In the genomic region with DNA sequence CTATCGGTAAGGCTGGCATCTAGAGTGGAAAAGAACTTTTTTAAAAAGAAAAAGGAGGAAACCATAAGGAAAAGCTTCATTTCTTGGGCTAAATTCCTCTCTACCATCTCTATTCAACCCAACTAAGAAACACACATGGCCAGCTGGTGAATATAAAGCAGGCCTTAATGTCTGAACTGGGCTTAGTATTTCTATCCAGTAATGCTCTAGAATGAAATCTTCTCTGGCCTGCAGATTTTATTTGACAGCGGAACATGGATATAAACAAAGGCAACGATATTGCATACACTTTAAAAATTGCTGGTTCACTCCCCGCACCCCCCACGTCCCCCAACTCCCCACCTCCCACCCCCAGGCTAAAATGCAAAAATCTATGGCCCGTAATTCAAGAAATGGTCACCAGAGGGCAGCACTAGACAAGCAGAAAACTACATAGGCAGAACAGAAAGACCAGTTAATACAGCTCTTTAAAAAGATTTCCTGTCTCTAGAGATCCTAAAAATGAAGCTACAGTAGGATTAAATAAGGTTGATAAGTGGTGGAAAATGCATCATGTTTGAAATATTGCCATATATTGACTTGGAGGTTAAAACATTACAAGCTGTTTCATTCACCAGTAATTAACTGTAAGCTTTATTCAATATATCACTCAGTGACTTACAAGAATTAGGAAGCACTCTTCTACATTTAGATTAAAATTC, we compare ENCODE assay signal across 8 cellular contexts.
DNase-seq lines count a peak whose midpoint lies in the region; ATAC-seq and TF ChIP-seq lines count a peak whose summit lies in the region.

No MANE protein-coding gene starts in this region.

- no peak overlapping the region for H3K4me3 ChIP-seq in OCI-LY1 (ENCODE audit: low read depth, low read length, poor library complexity, severe bottlenecking)
- no peak overlapping the region for H3K4me3 ChIP-seq in psoas muscle

- H4K20me1 ChIP-seq in OCI-LY1 (ENCODE audit: insufficient read depth, low read length), result no peaks in the 10 kb centered on the region

- intact Hi-C loops in psoas muscle (cut with DNase I), result loop anchor here (1.0 to 10.0 kb wide), 5 partner anchors 244 to 511 kb away; no protein-coding TSS in a partner anchor

- H3K27ac ChIP-seq in OCI-LY1 (ENCODE audit: low read depth, low read length, poor library complexity, severe bottlenecking) (no peak overlapping the region), psoas muscle (no peak overlapping the region)

- 20 to 22% (median 20%) methylated on average over 6 of the region's 6 CpGs for WGBS in psoas muscle, 3 donors

- H3K79me2 ChIP-seq in OCI-LY1 (ENCODE audit: insufficient read depth, low read length), result no peaks in the 10 kb centered on the region

- H3K36me3 ChIP-seq in OCI-LY1 (ENCODE audit: insufficient read depth, low read length) (no peaks in the 10 kb centered on the region), psoas muscle (ENCODE audit: insufficient read depth in 1 of 2, low read depth in 1 of 2) (no peaks in the 10 kb centered on the region)

- no peak overlapping the region for H2AFZ ChIP-seq in OCI-LY1 (ENCODE audit: low read length)

- no peaks in the 10 kb centered on the region for H3K27me3 ChIP-seq in OCI-LY1 (ENCODE audit: insufficient read depth, low read length)
- H3K27me3 ChIP-seq in psoas muscle (ENCODE audit: insufficient read depth in 3 of 3, low read length in 2 of 3), result no peaks in the 10 kb centered on the region

- H3K4me1 ChIP-seq in OCI-LY1 (ENCODE audit: insufficient read depth, low read length, severe bottlenecking) (no peaks in the 10 kb centered on the region), psoas muscle (no peaks in the 10 kb centered on the region)

- no peaks in the 10 kb centered on the region for H3F3A ChIP-seq in OCI-LY1 (ENCODE audit: insufficient read depth, low read length)

- TF ChIP-seq CTCF in OCI-LY1 (IDR thresholded peaks at IDR 0.05; ENCODE audit: low read length) (peak; percentile 78), psoas muscle (IDR thresholded peaks at IDR 0.05) (peak; percentile 68)

- no peak overlapping the region for H3K4me2 ChIP-seq in OCI-LY1 (ENCODE audit: low read length)

- H3K9me2 ChIP-seq in OCI-LY1 (ENCODE audit: low read depth, low read length), result no peaks in the 10 kb centered on the region

- no peak overlapping the region for H3K9ac ChIP-seq in OCI-LY1 (ENCODE audit: low read length)

- ATAC-seq in HG03139 (IDR thresholded peaks at IDR 0.05; ENCODE audit: unreplicated experiment) (peak; percentile 56), psoas muscle (peak; percentile 53 to 81 (median 70))

- no peaks in the 10 kb centered on the region for H3K9me3 ChIP-seq in OCI-LY1 (ENCODE audit: low read length)
- H3K9me3 ChIP-seq in psoas muscle, result no peaks in the 10 kb centered on the region

- DNase-seq in NCI-H2029 treated with DMSO at 0.1 percent for 48 hours (lab: John Stamatoyannopoulos, UW), result peak; percentile 47
- DNase-seq in NCI-H2029 (lab: John Stamatoyannopoulos, UW), result no peak
- DNase-seq in activated T-helper 1 cell treated with Interleukin-2 at 50 U/mL for 16 hours (ENCODE audit: low read depth), result peak; percentile 20
- DNase-seq in germinal center (ENCODE audit: low spot score), result peak; percentile 53
- no peak for DNase-seq in psoas muscle
- DNase-seq in islet precursor cell, result no peak

Comparison
In these comparisons a context has a peak if more than half of its experiments do, and no peak if none do; other contexts are left out.
1. DNase-seq: peak in NCI-H2029 treated with DMSO at 0.1 percent for 48 hours (single experiment), activated T-helper 1 cell treated with Interleukin-2 at 50 U/mL for 16 hours (single experiment) and germinal center (single experiment); none in NCI-H2029 (single experiment), psoas muscle (0 of 2) and islet precursor cell (single experiment).